In the genomic region with DNA sequence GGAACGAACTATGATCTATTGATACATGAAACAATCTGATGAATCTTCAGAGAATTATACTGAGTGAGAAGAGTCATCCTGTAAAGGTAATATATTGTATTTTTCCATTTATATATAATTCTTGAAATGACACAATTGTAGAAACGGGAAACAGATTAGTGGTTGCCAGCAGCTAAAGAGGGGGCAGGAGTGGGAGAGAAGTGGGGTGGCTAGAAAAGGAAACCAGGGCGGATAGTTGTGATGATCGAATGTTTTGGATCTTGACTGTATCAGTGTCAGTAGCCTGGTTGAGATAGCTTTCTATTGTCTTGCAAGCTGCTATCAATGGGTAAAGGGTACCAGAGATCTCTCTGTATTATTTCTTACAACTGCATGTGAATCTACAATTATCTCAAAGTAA, we compare ENCODE assay signal across 29 cellular contexts.
"Had no signal": no experiment of that assay in that cellular context is flagged by ENCODE, and none has a peak within 500 bp of the region (broad histone marks: within the 10 kb centered on the region; RNA-seq: fewer than 3 reads in every experiment).

No MANE protein-coding gene starts in this region.

- ATAC-seq: activated CD4-positive, alpha-beta T cell treated with anti-CD3 and anti-CD28 coated beads for 36 hours; activated naive CD8-positive, alpha-beta T cell treated with anti-CD3 and anti-CD28 coated beads, Interleukin-2, amount 50 U/mL, for 24 hours; activated T-cell treated with anti-CD3 and anti-CD28 coated beads, Interleukin-2, amount 50 U/mL, for 4 hours; body of pancreas; effector memory CD8-positive, alpha-beta T cell; foreskin keratinocyte; gastrocnemius medialis; heart left ventricle; T-helper 17 cell had no signal

- H3K36me3 Mint-ChIP-seq: activated naive CD4-positive, alpha-beta T cell treated with anti-CD3 and anti-CD28 coated beads, Interleukin-2, amount 50 U/mL, for 24 hours; activated naive CD8-positive, alpha-beta T cell treated with anti-CD3 and anti-CD28 coated beads for 36 hours had no signal

- H3K27ac Mint-ChIP-seq: activated CD4-positive, alpha-beta T cell treated with anti-CD3 and anti-CD28 coated beads for 36 hours; activated CD4-positive, alpha-beta T cell treated with anti-CD3 and anti-CD28 coated beads, Interleukin-2, amount 10 ng/mL, durations not matched to agents 7 days and 5 days; activated naive CD4-positive, alpha-beta T cell treated with anti-CD3 and anti-CD28 coated beads for 36 hours; activated naive CD4-positive, alpha-beta T cell treated with anti-CD3 and anti-CD28 coated beads, Interleukin-2, amount 50 U/mL, for 24 hours; activated naive CD8-positive, alpha-beta T cell treated with anti-CD3 and anti-CD28 coated beads for 36 hours; activated naive CD8-positive, alpha-beta T cell treated with anti-CD3 and anti-CD28 coated beads, Interleukin-2, amount 50 U/mL, for 24 hours; activated T-helper 2 cell treated with anti-CD3 and anti-CD28 coated beads, Interferon-gamma antibody, Interleukin-2, Interleukin-4, amounts not matched to agents 10 μg/mL and 5 μg/mL and 100 μg/mL, durations not matched to agents 14 hours and 24 hours and 36 hours; effector memory CD8-positive, alpha-beta T cell; T-helper 17 cell; T-helper 2 cell treated with Interferon-gamma antibody and Interleukin-4, amounts not matched to agents 5 μg/mL and 100 μg/mL, for 36 hours had no signal

- DNase-seq: activated CD4-positive, alpha-beta T cell treated with anti-CD3 and anti-CD28 coated beads for 36 hours; activated CD4-positive, alpha-beta T cell treated with anti-CD3 and anti-CD28 coated beads, Interleukin-2, amount 10 ng/mL, durations not matched to agents 7 days and 5 days; activated CD4-positive, alpha-beta T cell treated with anti-CD3 and anti-CD28 coated beads, Interleukin-2, amount 50 U/mL, for 4 hours; activated CD4-positive, CD25-positive, alpha-beta regulatory T cell; activated CD4-positive, CD25-positive, alpha-beta regulatory T cell treated with anti-CD3 and anti-CD28 coated beads, Interleukin-2, amount 50 U/mL, for 72 hours; activated effector memory CD4-positive, alpha-beta T cell treated with anti-CD3 and anti-CD28 coated beads, Interleukin-2, amount 50 U/mL, for 16 hours; activated naive CD4-positive, alpha-beta T cell treated with anti-CD3 and anti-CD28 coated beads for 36 hours; activated naive CD8-positive, alpha-beta T cell treated with anti-CD3 and anti-CD28 coated beads for 36 hours; activated naive CD8-positive, alpha-beta T cell treated with anti-CD3 and anti-CD28 coated beads, Interleukin-2, amount 50 U/mL, for 24 hours; activated T-cell treated with anti-CD3 and anti-CD28 coated beads, Interleukin-2, amount 50 U/mL, for 4 hours; adrenal gland; amygdala; aorta; body of pancreas; cortex of kidney; dermis blood vessel endothelial cell; effector CD4-positive, alpha-beta T cell; effector memory CD8-positive, alpha-beta T cell; erythroblast; foreskin keratinocyte; gastrocnemius medialis; glutamatergic neuron; heart left ventricle; T-helper 1 cell; T-helper 17 cell; T1000 had no signal

- H3K4me3 Mint-ChIP-seq: activated CD4-positive, alpha-beta T cell treated with anti-CD3 and anti-CD28 coated beads for 36 hours; activated CD4-positive, alpha-beta T cell treated with anti-CD3 and anti-CD28 coated beads, Interleukin-2, amount 10 ng/mL, durations not matched to agents 7 days and 5 days; activated naive CD4-positive, alpha-beta T cell treated with anti-CD3 and anti-CD28 coated beads for 36 hours; activated naive CD4-positive, alpha-beta T cell treated with anti-CD3 and anti-CD28 coated beads, Interleukin-2, amount 50 U/mL, for 24 hours; activated naive CD8-positive, alpha-beta T cell treated with anti-CD3 and anti-CD28 coated beads for 36 hours; activated naive CD8-positive, alpha-beta T cell treated with anti-CD3 and anti-CD28 coated beads, Interleukin-2, amount 50 U/mL, for 24 hours; activated T-cell treated with anti-CD3 and anti-CD28 coated beads, Interleukin-2, amount 50 U/mL, for 4 hours; effector memory CD8-positive, alpha-beta T cell; T-helper 17 cell; T-helper 2 cell treated with Interferon-gamma antibody and Interleukin-4, amounts not matched to agents 5 μg/mL and 100 μg/mL, for 36 hours had no signal

- H3K9me3 Mint-ChIP-seq: activated CD4-positive, alpha-beta T cell treated with anti-CD3 and anti-CD28 coated beads, Interleukin-2, amount 10 ng/mL, durations not matched to agents 7 days and 5 days; activated naive CD4-positive, alpha-beta T cell treated with anti-CD3 and anti-CD28 coated beads for 36 hours; activated naive CD4-positive, alpha-beta T cell treated with anti-CD3 and anti-CD28 coated beads, Interleukin-2, amount 50 U/mL, for 24 hours; activated naive CD8-positive, alpha-beta T cell treated with anti-CD3 and anti-CD28 coated beads for 36 hours; activated naive CD8-positive, alpha-beta T cell treated with anti-CD3 and anti-CD28 coated beads, Interleukin-2, amount 50 U/mL, for 24 hours; activated T-cell treated with anti-CD3 and anti-CD28 coated beads, Interleukin-2, amount 50 U/mL, for 4 hours; activated T-helper 2 cell treated with anti-CD3 and anti-CD28 coated beads, Interferon-gamma antibody, Interleukin-2, Interleukin-4, amounts not matched to agents 10 μg/mL and 5 μg/mL and 100 μg/mL, durations not matched to agents 14 hours and 24 hours and 36 hours; effector memory CD8-positive, alpha-beta T cell; T-helper 2 cell treated with Interferon-gamma antibody and Interleukin-4, amounts not matched to agents 5 μg/mL and 100 μg/mL, for 36 hours had no signal

- H3K27me3 Mint-ChIP-seq: activated naive CD4-positive, alpha-beta T cell treated with anti-CD3 and anti-CD28 coated beads, Interleukin-2, amount 50 U/mL, for 24 hours had no signal
